In the genomic region with DNA sequence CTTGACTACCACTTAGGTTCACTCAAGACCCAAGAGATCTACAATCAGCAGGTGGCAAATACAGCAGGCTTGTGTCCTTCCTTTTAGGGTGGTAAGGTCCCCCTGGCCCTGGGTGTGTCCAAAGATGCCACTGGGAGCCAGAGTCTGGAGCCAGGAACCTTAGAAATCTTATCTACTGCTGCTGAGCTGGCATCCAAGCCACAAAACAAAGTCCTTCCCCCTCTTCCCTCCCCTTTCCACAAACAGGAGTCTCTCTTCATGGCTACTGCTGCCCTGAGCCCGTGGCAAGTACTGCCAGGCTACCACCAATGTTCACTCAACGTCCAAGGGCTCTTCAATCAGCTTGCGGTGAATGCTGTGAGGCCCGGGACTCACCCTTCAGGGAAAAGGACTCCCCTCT, we compare ENCODE assay signal across 28 cellular contexts.
"Had no signal": no experiment of that assay in that cellular context is flagged by ENCODE, and none has a peak within 500 bp of the region (broad histone marks: within the 10 kb centered on the region; RNA-seq: fewer than 3 reads in every experiment).

No MANE protein-coding gene starts in this region.

- H3K4me1 ChIP-seq: ascending aorta, esophagus muscularis mucosa, foreskin keratinocyte, gastrocnemius medialis had no signal

- ATAC-seq: activated naive CD4-positive, alpha-beta T cell treated with anti-CD3 and anti-CD28 coated beads, Interleukin-2, amount 50 U/mL, for 72 hours; activated T-cell treated with anti-CD3 and anti-CD28 coated beads, Interleukin-2, amount 50 U/mL, for 72 hours; effector memory CD8-positive, alpha-beta T cell; gastrocnemius medialis had no signal

- DNase-seq: activated CD4-positive, alpha-beta memory T cell treated with anti-CD3 and anti-CD28 coated beads, Interleukin-2, amount 10 ng/mL, durations not matched to agents 7 days and 5 days; activated CD4-positive, alpha-beta T cell treated with anti-CD3 and anti-CD28 coated beads for 1 hour; activated CD4-positive, alpha-beta T cell treated with anti-CD3 and anti-CD28 coated beads for 4 hours; activated CD4-positive, alpha-beta T cell treated with anti-CD3 and anti-CD28 coated beads, Interleukin-2, amount 10 ng/mL, durations not matched to agents 7 days and 5 days; activated CD4-positive, alpha-beta T cell treated with anti-CD3 and anti-CD28 coated beads, Interleukin-2, amount 50 U/mL, for 4 hours; activated CD8-positive, alpha-beta memory T cell treated with anti-CD3 and anti-CD28 coated beads, Interleukin-2, amount 50 U/mL, for 48 hours; activated gamma-delta T cell; activated naive CD4-positive, alpha-beta T cell; activated naive CD4-positive, alpha-beta T cell treated with anti-CD3 and anti-CD28 coated beads, Interleukin-2, amount 10 ng/mL, durations not matched to agents 7 days and 5 days; activated naive CD8-positive, alpha-beta T cell treated with anti-CD3 and anti-CD28 coated beads, Interleukin-2, amount 10 ng/mL, durations not matched to agents 7 days and 5 days; activated T-cell treated with anti-CD3 and anti-CD28 coated beads for 4 hours; activated T-cell treated with anti-CD3 and anti-CD28 coated beads, Interleukin-2, amount 50 U/mL, for 24 hours; activated T-cell treated with anti-CD3 and anti-CD28 coated beads, Interleukin-2, amount 50 U/mL, for 72 hours; brain microvascular endothelial cell; cortex of kidney; dermis blood vessel endothelial cell; effector CD4-positive, alpha-beta T cell; effector memory CD8-positive, alpha-beta T cell; erythroblast; gastrocnemius medialis; glutamatergic neuron; T-helper 2 cell had no signal

- H3K27ac ChIP-seq: ascending aorta, brain microvascular endothelial cell, esophagus muscularis mucosa, foreskin keratinocyte, gastrocnemius medialis had no signal

- H3K9me3 ChIP-seq: esophagus muscularis mucosa, gastrocnemius medialis had no signal

- FAIRE-seq: bronchial epithelial cell, colon had no signal

- H3K27me3 ChIP-seq: ascending aorta, brain microvascular endothelial cell, esophagus muscularis mucosa, foreskin keratinocyte, gastrocnemius medialis had no signal

- H3K36me3 ChIP-seq: ascending aorta, brain microvascular endothelial cell, esophagus muscularis mucosa, gastrocnemius medialis had no signal

- H3K4me3 ChIP-seq: ascending aorta, esophagus muscularis mucosa, gastrocnemius medialis had no signal
